17 cellular contexts compared by ENCODE assay signal in genomic region chr13:100513171-100513570, GRCh38.
"Had no signal": no experiment of that assay in that cellular context is flagged by ENCODE, and none has a peak within 500 bp of the region (broad histone marks: within the 10 kb centered on the region; RNA-seq: fewer than 3 reads in every experiment).

No MANE protein-coding gene starts in this region.

- H3K4me3 ChIP-seq: adrenal gland, colonic mucosa, lower lobe of right lung, sigmoid colon had no signal

- H3K4me3 Mint-ChIP-seq: stimulated activated naive B cell treated with anti-CD40 and anti-IgM and Interleukin-4, amounts not matched to agents 10 μg/mL and 1 μg/mL and 100 μg/mL, for 72 hours had no signal

- H3K9me3 ChIP-seq: adrenal gland, colonic mucosa, lower lobe of right lung, sigmoid colon had no signal

- H3K4me1 Mint-ChIP-seq: stimulated activated naive B cell treated with anti-CD40 and anti-IgM and Interleukin-4, amounts not matched to agents 10 μg/mL and 1 μg/mL and 100 μg/mL, for 72 hours had no signal

- H3K27me3 ChIP-seq: adrenal gland, colonic mucosa, sigmoid colon had no signal

- H3K27ac ChIP-seq: adrenal gland, colonic mucosa, lower lobe of right lung, sigmoid colon had no signal

- H3K36me3 ChIP-seq: adrenal gland, colonic mucosa, sigmoid colon had no signal

- FAIRE-seq: keratinocyte had no signal

- H3K36me3 Mint-ChIP-seq: activated naive CD4-positive, alpha-beta T cell treated with anti-CD3 and anti-CD28 coated beads, Interleukin-2, amount 50 U/mL, for 72 hours had no signal

- H3K27ac Mint-ChIP-seq: activated naive CD4-positive, alpha-beta T cell treated with anti-CD3 and anti-CD28 coated beads, Interleukin-2, amount 50 U/mL, for 72 hours; stimulated activated naive B cell treated with anti-CD40 and anti-IgM and Interleukin-4, amounts not matched to agents 10 μg/mL and 1 μg/mL and 100 μg/mL, for 72 hours had no signal

- H3K4me1 ChIP-seq: colonic mucosa had no signal

- DNase-seq: activated CD4-positive, alpha-beta T cell treated with anti-CD3 and anti-CD28 coated beads, Interleukin-2, amount 50 U/mL, for 1 hour; activated CD4-positive, CD25-positive, alpha-beta regulatory T cell treated with anti-CD3 and anti-CD28 coated beads, Interleukin-2, amount 50 U/mL, for 72 hours; activated gamma-delta T cell; adrenal gland; colonic mucosa; foreskin melanocyte; glutamatergic neuron; hippocampal formation; lower lobe of right lung; midbrain; sigmoid colon; stimulated activated CD4-positive, alpha-beta T cell treated with anti-CD3 and anti-CD28 coated beads, Interleukin-4, amount 100 ng/mL, for 4 hours; stimulated activated naive B cell treated with anti-CD40 and anti-IgM and Interleukin-4, amounts not matched to agents 10 μg/mL and 1 μg/mL and 100 μg/mL, for 72 hours; T-helper 1 cell; T-helper 9 cell had no signal

- H3K9me3 Mint-ChIP-seq: activated naive CD4-positive, alpha-beta T cell treated with anti-CD3 and anti-CD28 coated beads, Interleukin-2, amount 50 U/mL, for 72 hours; stimulated activated naive B cell treated with anti-CD40 and anti-IgM and Interleukin-4, amounts not matched to agents 10 μg/mL and 1 μg/mL and 100 μg/mL, for 72 hours had no signal
